ENCODE assay signal across 22 cellular contexts in the genomic region with DNA sequence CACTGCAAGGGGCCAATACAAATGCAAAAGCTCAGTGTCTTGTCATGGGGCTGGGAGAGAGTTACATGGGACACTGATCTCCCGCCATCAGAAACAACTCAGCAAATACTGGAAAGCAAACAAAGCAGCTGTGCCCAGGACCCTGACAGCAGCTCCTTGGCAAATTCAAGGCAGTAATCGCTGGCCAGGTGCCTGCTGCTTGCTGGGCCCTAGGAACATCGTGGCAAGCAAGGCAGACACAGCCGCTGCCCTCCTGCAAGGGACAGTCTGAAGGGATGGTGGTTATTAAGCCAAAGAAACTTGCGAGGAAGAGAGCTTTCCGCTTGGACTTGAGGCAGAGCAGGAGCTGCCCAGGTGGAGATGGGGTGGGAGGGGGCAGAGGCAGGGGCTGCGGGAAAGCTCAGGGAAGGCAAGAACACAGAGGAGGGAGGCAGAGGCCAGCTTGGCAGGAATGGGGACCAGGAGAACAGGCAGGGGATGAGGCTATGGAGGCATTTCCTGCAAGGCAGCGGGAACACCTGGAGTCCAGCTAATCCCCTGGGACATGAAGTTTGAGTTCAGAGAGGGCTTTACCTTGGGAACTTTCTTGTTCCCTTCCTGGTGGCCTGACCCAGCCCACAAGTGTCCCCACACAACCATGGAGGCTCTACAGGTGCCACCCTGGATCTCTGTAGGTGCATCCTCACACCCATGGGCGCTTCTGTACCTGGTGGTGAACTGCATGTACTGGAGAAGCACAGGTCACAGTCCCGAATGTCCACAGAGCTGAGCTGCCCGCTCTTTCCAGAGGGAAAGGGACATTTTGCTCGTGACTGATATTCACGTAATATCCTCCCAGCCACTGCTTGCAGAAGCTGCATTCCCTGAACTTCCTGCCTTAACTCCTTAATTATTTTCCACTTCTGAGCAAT.
"Had no signal": no experiment of that assay in that cellular context is flagged by ENCODE, and none has a peak within 500 bp of the region (broad histone marks: within the 10 kb centered on the region; RNA-seq: fewer than 3 reads in every experiment).

No MANE protein-coding gene starts in this region.

- H3K36me3 ChIP-seq: left ventricle myocardium inferior, lower lobe of right lung, sigmoid colon, stomach, thoracic aorta had no signal

- H2AFZ ChIP-seq: hepatocyte, parathyroid adenoma had no signal

- DNase-seq: cortex of kidney; effector CD8-positive, alpha-beta T cell; foreskin melanocyte; kidney; left cardiac atrium; left ventricle myocardium inferior; lower lobe of right lung; mesenchymal stem cell; midbrain; sigmoid colon; stimulated activated CD4-positive, alpha-beta T cell treated with anti-CD3 and anti-CD28 coated beads, Interleukin-2, amount 100 ng/mL, for 24 hours; stimulated activated CD4-positive, alpha-beta T cell treated with anti-CD3 and anti-CD28 coated beads, Interleukin-4, amount 100 ng/mL, for 4 hours; stimulated activated naive B cell treated with anti-CD40 and anti-IgM and Interleukin-4, amounts not matched to agents 10 μg/mL and 1 μg/mL and 100 μg/mL, for 72 hours; stomach; trophoblast cell had no signal

- H3K9me3 ChIP-seq: left ventricle myocardium inferior, lower lobe of right lung, sigmoid colon, stomach, thoracic aorta had no signal

- H3K4me1 ChIP-seq: left ventricle myocardium inferior, lower lobe of right lung, parathyroid adenoma, sigmoid colon, stomach had no signal

- H3K4me2 ChIP-seq: hepatocyte had no signal

- H3K27ac Mint-ChIP-seq: nephron; stimulated activated naive B cell treated with anti-CD40 and anti-IgM and Interleukin-4, amounts not matched to agents 10 μg/mL and 1 μg/mL and 100 μg/mL, for 72 hours had no signal

- H3K4me3 ChIP-seq: dorsolateral prefrontal cortex, hepatocyte, left ventricle myocardium inferior, lower lobe of right lung, sigmoid colon, skin epidermis, stomach, thoracic aorta had no signal

- H3K79me2 ChIP-seq: hepatocyte, parathyroid adenoma had no signal

- H3K9ac ChIP-seq: parathyroid adenoma had no signal

- H3K9me3 Mint-ChIP-seq: nephron; stimulated activated naive B cell treated with anti-CD40 and anti-IgM and Interleukin-4, amounts not matched to agents 10 μg/mL and 1 μg/mL and 100 μg/mL, for 72 hours had no signal

- H3K27ac ChIP-seq: hepatocyte, left ventricle myocardium inferior, lower lobe of right lung, parathyroid adenoma, sigmoid colon, skin epidermis, stomach, thoracic aorta had no signal

- H3K4me1 Mint-ChIP-seq: nephron; stimulated activated naive B cell treated with anti-CD40 and anti-IgM and Interleukin-4, amounts not matched to agents 10 μg/mL and 1 μg/mL and 100 μg/mL, for 72 hours had no signal

- ATAC-seq: left cardiac atrium; lower lobe of right lung; stimulated activated naive B cell treated with anti-CD40 and anti-IgM and Interleukin-4, amounts not matched to agents 10 μg/mL and 1 μg/mL and 100 μg/mL, for 72 hours had no signal

- H3K4me3 Mint-ChIP-seq: nephron; stimulated activated naive B cell treated with anti-CD40 and anti-IgM and Interleukin-4, amounts not matched to agents 10 μg/mL and 1 μg/mL and 100 μg/mL, for 72 hours had no signal

- H3K36me3 Mint-ChIP-seq: stimulated activated naive B cell treated with anti-CD40 and anti-IgM and Interleukin-4, amounts not matched to agents 10 μg/mL and 1 μg/mL and 100 μg/mL, for 72 hours had no signal

- FAIRE-seq: kidney, urothelium cell line had no signal
